ENCODE assay signal across 12 cellular contexts in genomic region chr7:112362796-112363195, GRCh38.
DNase-seq lines count a peak whose midpoint lies in the region; ATAC-seq lines count a peak whose summit lies in the region.
"Had no signal": no experiment of that assay in that cellular context is flagged by ENCODE, and none has a peak within 500 bp of the region (broad histone marks: within the 10 kb centered on the region; RNA-seq: fewer than 3 reads in every experiment).

No MANE protein-coding gene starts in this region.

- peak overlapping the region; percentile 49 for H3K27ac ChIP-seq in stomach smooth muscle (ENCODE audit: low read length)

- H3K4me1 ChIP-seq in stomach smooth muscle (ENCODE audit: control insufficient read depth, insufficient read depth, low read length) = peaks cover 16% of the 10 kb centered on the region

- no peak overlapping the region for H3K9ac ChIP-seq in stomach smooth muscle (ENCODE audit: low read length in 2 of 2)

- H3K9me3 ChIP-seq in stomach smooth muscle (ENCODE audit: control insufficient read depth in 2 of 2, low read length in 2 of 2) = peaks cover 0 to 4% of the 10 kb centered on the region in 2 donors

- H3K36me3 ChIP-seq in stomach smooth muscle (ENCODE audit: control insufficient read depth in 2 of 2, insufficient read depth in 2 of 2, low read length in 2 of 2) = no peaks in the 10 kb centered on the region

- ATAC-seq in HG03045 (IDR thresholded peaks at IDR 0.05; ENCODE audit: unreplicated experiment) = no peak
- ATAC-seq: activated T-cell treated with anti-CD3 and anti-CD28 coated beads, Interleukin-2, amount 50 U/mL, for 4 hours had no signal

- no peaks in the 10 kb centered on the region for H3K27me3 ChIP-seq in stomach smooth muscle (ENCODE audit: control insufficient read depth in 1 of 2, insufficient read depth in 2 of 2, low read length in 2 of 2)

- H3K4me3 ChIP-seq in stomach smooth muscle (ENCODE audit: low read length in 2 of 2) = peak overlapping the region in 1 of 2 donors; percentile 22

- peak; percentile 19 to 51 for DNase-seq in NCI-H524 (lab: John Stamatoyannopoulos, UW)
- no peak for DNase-seq in NCI-H524 treated with DMSO at 0.1 percent for 48 hours (lab: John Stamatoyannopoulos, UW)
- peak; percentile 67 for DNase-seq in NCI-H345 (lab: John Stamatoyannopoulos, UW)
- peak; percentile 44 for DNase-seq in left kidney (ENCODE audit: low read depth, low spot score)
- DNase-seq in NCI-H2171 (lab: John Stamatoyannopoulos, UW) = no peak
- no peak for DNase-seq in stimulated activated CD4-positive, alpha-beta T cell treated with anti-CD3 and anti-CD28 coated beads, Interleukin-2, amount 100 ng/mL, for 48 hours
- DNase-seq: activated CD4-positive, alpha-beta T cell treated with anti-CD3 and anti-CD28 coated beads for 4 hours; activated T-cell treated with anti-CD3 and anti-CD28 coated beads, Interleukin-2, amount 50 U/mL, for 4 hours; kidney; NCI-H2029 treated with DMSO at 0.1 percent for 48 hours had no signal

Comparison
In these comparisons a context has a peak if more than half of its experiments do, and no peak if none do; other contexts are left out.
1. DNase-seq: peak in NCI-H524 (2 of 2), NCI-H345 (single experiment) and left kidney (single experiment); none in NCI-H524 treated with DMSO at 0.1 percent for 48 hours (single experiment), NCI-H2171 (single experiment) and stimulated activated CD4-positive, alpha-beta T cell treated with anti-CD3 and anti-CD28 coated beads, Interleukin-2, amount 100 ng/mL, for 48 hours (0 of 2).